ENCODE assay signal across 18 cellular contexts in the genomic region with DNA sequence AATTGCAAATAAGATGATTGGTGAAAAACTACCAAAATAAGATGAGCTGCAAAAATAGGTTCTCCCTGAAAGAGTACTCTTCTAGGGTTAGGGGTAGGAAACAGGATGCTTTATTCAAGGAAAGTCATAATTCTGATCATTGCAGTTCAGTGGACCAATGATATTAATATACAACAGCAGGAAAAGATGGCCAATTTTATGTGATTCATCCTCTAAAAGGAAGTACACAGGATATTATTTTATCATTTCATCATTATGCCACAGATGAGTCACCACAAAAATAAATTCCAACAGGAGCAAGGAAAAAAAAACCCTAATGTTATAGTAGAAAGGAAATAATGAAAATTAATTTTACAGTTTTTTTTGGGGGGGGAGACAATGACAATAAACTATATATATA.
DNase-seq lines count a peak whose midpoint lies in the region; ATAC-seq lines count a peak whose summit lies in the region.
"Had no signal": no experiment of that assay in that cellular context is flagged by ENCODE, and none has a peak within 500 bp of the region (broad histone marks: within the 10 kb centered on the region; RNA-seq: fewer than 3 reads in every experiment).

No MANE protein-coding gene starts in this region.

- no peaks in the 10 kb centered on the region for H3K27me3 Mint-ChIP-seq in T-helper 17 cell
- H3K27me3 Mint-ChIP-seq: activated B cell treated with CpG ODN at 0.5 μM for 24 hours; activated CD8-positive, alpha-beta memory T cell treated with anti-CD3 and anti-CD28 coated beads, Interleukin-2, amount 10 ng/mL, durations not matched to agents 7 days and 5 days; activated naive CD4-positive, alpha-beta T cell treated with anti-CD3 and anti-CD28 coated beads, Interleukin-2, amount 10 ng/mL, durations not matched to agents 7 days and 5 days; B cell had no signal

- DNase-seq in AG20443 (ENCODE audit: low spot score) (peak; percentile 48), NCI-H226 (peak; percentile 46), dedifferentiated amniotic fluid mesenchymal stem cell (ENCODE audit: extremely low spot score) (peak; percentile 49), kidney tubule cell (ENCODE audit: low spot score) (peak; percentile 51), T-helper 17 cell (no peak), COLO668 (lab: John Stamatoyannopoulos, UW; ENCODE audit: unreplicated experiment) (no peak)
- no peak for DNase-seq in stimulated activated CD4-positive, alpha-beta T cell treated with anti-CD3 and anti-CD28 coated beads, Interleukin-1b, Interleukin-23, amount 100 ng/mL, for 48 hours
- DNase-seq: activated B cell treated with CpG ODN at 0.5 μM for 24 hours; activated CD8-positive, alpha-beta memory T cell treated with anti-CD3 and anti-CD28 coated beads, Interleukin-2, amount 10 ng/mL, durations not matched to agents 7 days and 5 days; activated naive CD4-positive, alpha-beta T cell treated with anti-CD3 and anti-CD28 coated beads, Interleukin-2, amount 10 ng/mL, durations not matched to agents 7 days and 5 days; DMS79; esophagus squamous epithelium; islet precursor cell; NCI-H1092; posterior cingulate gyrus had no signal

- H3K4me1 Mint-ChIP-seq in T-helper 17 cell = no peaks in the 10 kb centered on the region
- H3K4me1 Mint-ChIP-seq: activated B cell treated with CpG ODN at 0.5 μM for 24 hours; activated CD8-positive, alpha-beta memory T cell treated with anti-CD3 and anti-CD28 coated beads, Interleukin-2, amount 10 ng/mL, durations not matched to agents 7 days and 5 days; activated naive CD4-positive, alpha-beta T cell treated with anti-CD3 and anti-CD28 coated beads, Interleukin-2, amount 10 ng/mL, durations not matched to agents 7 days and 5 days; B cell had no signal

- no peaks in the 10 kb centered on the region for H3K36me3 Mint-ChIP-seq in T-helper 17 cell (ENCODE audit: low read depth)
- H3K36me3 Mint-ChIP-seq: activated CD8-positive, alpha-beta memory T cell treated with anti-CD3 and anti-CD28 coated beads, Interleukin-2, amount 10 ng/mL, durations not matched to agents 7 days and 5 days; activated naive CD4-positive, alpha-beta T cell treated with anti-CD3 and anti-CD28 coated beads, Interleukin-2, amount 10 ng/mL, durations not matched to agents 7 days and 5 days had no signal

- no peaks in the 10 kb centered on the region for H3K9me3 ChIP-seq in T-helper 17 cell (ENCODE audit: control insufficient read depth, low read length, poor library complexity, severe bottlenecking)
- H3K9me3 ChIP-seq: esophagus squamous epithelium, thoracic aorta had no signal

- no peak overlapping the region for H3K4me3 Mint-ChIP-seq in T-helper 17 cell
- H3K4me3 Mint-ChIP-seq: activated B cell treated with CpG ODN at 0.5 μM for 24 hours; activated CD8-positive, alpha-beta memory T cell treated with anti-CD3 and anti-CD28 coated beads, Interleukin-2, amount 10 ng/mL, durations not matched to agents 7 days and 5 days; activated naive CD4-positive, alpha-beta T cell treated with anti-CD3 and anti-CD28 coated beads, Interleukin-2, amount 10 ng/mL, durations not matched to agents 7 days and 5 days; B cell had no signal

- ATAC-seq in T-helper 17 cell = no peak
- no peak for ATAC-seq in HG03520 (IDR thresholded peaks at IDR 0.05; ENCODE audit: unreplicated experiment)
- ATAC-seq: activated CD8-positive, alpha-beta memory T cell treated with anti-CD3 and anti-CD28 coated beads, Interleukin-2, amount 10 ng/mL, durations not matched to agents 7 days and 5 days had no signal

- no peak overlapping the region for H3K27ac Mint-ChIP-seq in T-helper 17 cell
- H3K27ac Mint-ChIP-seq: activated B cell treated with CpG ODN at 0.5 μM for 24 hours; activated CD8-positive, alpha-beta memory T cell treated with anti-CD3 and anti-CD28 coated beads, Interleukin-2, amount 10 ng/mL, durations not matched to agents 7 days and 5 days; activated naive CD4-positive, alpha-beta T cell treated with anti-CD3 and anti-CD28 coated beads, Interleukin-2, amount 10 ng/mL, durations not matched to agents 7 days and 5 days; B cell had no signal

Comparison
In these comparisons a context has a peak if more than half of its experiments do, and no peak if none do; other contexts are left out.
1. DNase-seq: peak in AG20443 (single experiment), NCI-H226 (single experiment), dedifferentiated amniotic fluid mesenchymal stem cell (single experiment) and kidney tubule cell (single experiment); none in T-helper 17 cell (0 of 3), COLO668 (single experiment) and stimulated activated CD4-positive, alpha-beta T cell treated with anti-CD3 and anti-CD28 coated beads, Interleukin-1b, Interleukin-23, amount 100 ng/mL, for 48 hours (single experiment).